16 cellular contexts compared by ENCODE assay signal in genomic region chr2:127485694-127486071, GRCh38. TPM values are rescaled to one million over a fixed set of nuclear protein-coding genes. Genes with fewer than 3 reads are reported as not detected.
DNase-seq lines count a peak whose midpoint lies in the region; ATAC-seq and TF ChIP-seq lines count a peak whose summit lies in the region.
"Had no signal": no experiment of that assay in that cellular context is flagged by ENCODE, and none has a peak within 500 bp of the region (broad histone marks: within the 10 kb centered on the region; RNA-seq: fewer than 3 reads in every experiment).

No MANE protein-coding gene starts in this region.

- H3K27me3 ChIP-seq in thymus (ENCODE audit: control insufficient read depth, insufficient read depth), result no peaks in the 10 kb centered on the region
- H3K27me3 ChIP-seq in body of pancreas, result no peaks in the 10 kb centered on the region
- H3K27me3 ChIP-seq in tibial nerve, result no peaks in the 10 kb centered on the region

- H3K4me3 Mint-ChIP-seq in activated naive CD4-positive, alpha-beta T cell treated with anti-CD3 and anti-CD28 coated beads, Interleukin-2, amount 50 U/mL, for 24 hours, result no peak overlapping the region
- H3K4me3 Mint-ChIP-seq in central memory CD8-positive, alpha-beta T cell, result no peak overlapping the region

- H3K9me3 ChIP-seq in SK-N-MC (ENCODE audit: low read depth, low read length), result no peaks in the 10 kb centered on the region
- H3K9me3 ChIP-seq in thymus (ENCODE audit: control insufficient read depth), result no peaks in the 10 kb centered on the region
- H3K9me3 ChIP-seq in body of pancreas, result no peaks in the 10 kb centered on the region
- H3K9me3 ChIP-seq in tibial nerve, result no peaks in the 10 kb centered on the region

- intact Hi-C loops in body of pancreas (cut with DNase I), result loop anchor here (10.0 kb wide), 1 partner anchor 161 kb away; no protein-coding TSS in a partner anchor

- DNase-seq in activated naive CD4-positive, alpha-beta T cell treated with Interleukin-2 at 50 U/mL for 16 hours, result no peak
- DNase-seq in SK-N-MC (ENCODE audit: low read depth, low spot score), result no peak
- DNase-seq in central memory CD8-positive, alpha-beta T cell (ENCODE audit: low spot score in 2 of 2), result no peak
- no peak for DNase-seq in body of pancreas
- DNase-seq in NCI-H524 (lab: John Stamatoyannopoulos, UW), result no peak
- DNase-seq in tibial nerve (ENCODE audit: low spot score in 2 of 2), result no peak
- DNase-seq: DMS53, hypothalamus, left cardiac atrium, NCI-H146, NCI-H446, SHP77, T-helper 9 cell had no signal

- no peaks in the 10 kb centered on the region for H3K27me3 Mint-ChIP-seq in activated naive CD4-positive, alpha-beta T cell treated with anti-CD3 and anti-CD28 coated beads, Interleukin-2, amount 50 U/mL, for 24 hours
- H3K27me3 Mint-ChIP-seq in central memory CD8-positive, alpha-beta T cell, result no peaks in the 10 kb centered on the region

- H3K9ac ChIP-seq in SK-N-MC (ENCODE audit: insufficient read length), result no peak overlapping the region
- H3K9ac ChIP-seq: parathyroid adenoma had no signal

- 56% methylated on average over 5 of the region's 5 CpGs for WGBS in thymus
- 66 to 84% methylated on average over 5 of the region's 5 CpGs for WGBS in body of pancreas, 2 donors
- WGBS in tibial nerve, 2 donors, result 82 to 84% methylated on average over 5 of the region's 5 CpGs

- no peak for ATAC-seq in central memory CD8-positive, alpha-beta T cell (replicated peaks; ENCODE audit: extremely low read depth, poor library complexity, severe bottlenecking)
- ATAC-seq in body of pancreas, result no peak
- ATAC-seq: left cardiac atrium had no signal

- H3K4me1 ChIP-seq in thymus (ENCODE audit: control insufficient read depth, insufficient read depth, low read length) (no peaks in the 10 kb centered on the region), body of pancreas (no peaks in the 10 kb centered on the region), tibial nerve (no peaks in the 10 kb centered on the region)
- H3K4me1 ChIP-seq: parathyroid adenoma had no signal

- H3K27ac ChIP-seq in SK-N-MC (peak overlapping the region; percentile 77), thymus (ENCODE audit: low read depth) (peak overlapping the region; percentile 33), body of pancreas (no peak overlapping the region), tibial nerve (no peak overlapping the region)
- H3K27ac ChIP-seq: parathyroid adenoma had no signal

- peaks cover 95% of the 10 kb centered on the region for H3K36me3 ChIP-seq in SK-N-MC (ENCODE audit: insufficient read depth, low read length)
- peaks cover 56% of the 10 kb centered on the region for H3K36me3 ChIP-seq in thymus (ENCODE audit: control insufficient read depth, insufficient read depth)
- H3K36me3 ChIP-seq in body of pancreas (replicated peaks in 1 of 2; ENCODE audit: insufficient read depth in 1 of 2, low read depth in 2 of 2), result peaks cover 14 to 41% of the 10 kb centered on the region in 2 donors
- peaks cover 0 to 99% (median 26%) of the 10 kb centered on the region in 3 donors for H3K36me3 ChIP-seq in tibial nerve

- no peaks in the 10 kb centered on the region for H3K9me3 Mint-ChIP-seq in activated naive CD4-positive, alpha-beta T cell treated with anti-CD3 and anti-CD28 coated beads, Interleukin-2, amount 50 U/mL, for 24 hours
- no peaks in the 10 kb centered on the region for H3K9me3 Mint-ChIP-seq in central memory CD8-positive, alpha-beta T cell

- H3K27ac Mint-ChIP-seq in activated naive CD4-positive, alpha-beta T cell treated with anti-CD3 and anti-CD28 coated beads, Interleukin-2, amount 50 U/mL, for 24 hours, result peak overlapping the region; percentile 59
- peak overlapping the region; percentile 92 for H3K27ac Mint-ChIP-seq in central memory CD8-positive, alpha-beta T cell (ENCODE audit: low read depth)

- TF ChIP-seq POLR2A in body of pancreas (IDR thresholded peaks at IDR 0.05), result no peak
- TF ChIP-seq POLR2A in tibial nerve (IDR thresholded peaks at IDR 0.05), result no peak

- peaks cover 19% of the 10 kb centered on the region for H3K36me3 Mint-ChIP-seq in activated naive CD4-positive, alpha-beta T cell treated with anti-CD3 and anti-CD28 coated beads, Interleukin-2, amount 50 U/mL, for 24 hours
- peaks cover 57% of the 10 kb centered on the region for H3K36me3 Mint-ChIP-seq in central memory CD8-positive, alpha-beta T cell (ENCODE audit: insufficient read depth)

- H3K4me3 ChIP-seq in SK-N-MC (peak overlapping the region; percentile 14; the same call in 1 of the 2 replicates), thymus (ENCODE audit: low read length) (no peak overlapping the region), body of pancreas (no peak overlapping the region), tibial nerve (no peak overlapping the region)

- TF ChIP-seq CTCF in body of pancreas (IDR thresholded peaks at IDR 0.05), result no peak
- no peak for TF ChIP-seq CTCF in tibial nerve (IDR thresholded peaks at IDR 0.05)

- no peak for TF ChIP-seq EP300 in tibial nerve (IDR thresholded peaks at IDR 0.05)

- peaks cover 36% of the 10 kb centered on the region for H3K4me1 Mint-ChIP-seq in activated naive CD4-positive, alpha-beta T cell treated with anti-CD3 and anti-CD28 coated beads, Interleukin-2, amount 50 U/mL, for 24 hours
- H3K4me1 Mint-ChIP-seq in central memory CD8-positive, alpha-beta T cell, result peaks cover 21% of the 10 kb centered on the region

RNA-seq across cellular contexts. Expression of gene IWS1, which starts 40.6 kb away (rescaled TPM):
- 33.5 TPM for polyA plus RNA-seq in thymus
- total RNA-seq in body of pancreas (10 to 100 TPM; 25.9 to 26.7 TPM), tibial nerve (10 to 100 TPM; 28.4 to 42.6 (median 39.6) TPM)

RNA-seq across cellular contexts. Expression of gene MYO7B, which starts 49.8 kb away (rescaled TPM):
- 5.2 TPM for polyA plus RNA-seq in thymus
- total RNA-seq in body of pancreas (1 to 10 TPM in 1 of 2 donors, under 1 TPM in 1; 0.33 to 1.8 TPM), tibial nerve (under 1 TPM in 2 of 4 donors, not detected in 2; 0.30 to 0.78 TPM)

Comparison
In these comparisons a context has a peak if more than half of its experiments do, and no peak if none do; other contexts are left out.
1. H3K27ac ChIP-seq: peak in SK-N-MC (single experiment) and thymus (single experiment); none in body of pancreas (0 of 4) and tibial nerve (0 of 4).